ENCODE assay signal across 8 cellular contexts in the genomic region with DNA sequence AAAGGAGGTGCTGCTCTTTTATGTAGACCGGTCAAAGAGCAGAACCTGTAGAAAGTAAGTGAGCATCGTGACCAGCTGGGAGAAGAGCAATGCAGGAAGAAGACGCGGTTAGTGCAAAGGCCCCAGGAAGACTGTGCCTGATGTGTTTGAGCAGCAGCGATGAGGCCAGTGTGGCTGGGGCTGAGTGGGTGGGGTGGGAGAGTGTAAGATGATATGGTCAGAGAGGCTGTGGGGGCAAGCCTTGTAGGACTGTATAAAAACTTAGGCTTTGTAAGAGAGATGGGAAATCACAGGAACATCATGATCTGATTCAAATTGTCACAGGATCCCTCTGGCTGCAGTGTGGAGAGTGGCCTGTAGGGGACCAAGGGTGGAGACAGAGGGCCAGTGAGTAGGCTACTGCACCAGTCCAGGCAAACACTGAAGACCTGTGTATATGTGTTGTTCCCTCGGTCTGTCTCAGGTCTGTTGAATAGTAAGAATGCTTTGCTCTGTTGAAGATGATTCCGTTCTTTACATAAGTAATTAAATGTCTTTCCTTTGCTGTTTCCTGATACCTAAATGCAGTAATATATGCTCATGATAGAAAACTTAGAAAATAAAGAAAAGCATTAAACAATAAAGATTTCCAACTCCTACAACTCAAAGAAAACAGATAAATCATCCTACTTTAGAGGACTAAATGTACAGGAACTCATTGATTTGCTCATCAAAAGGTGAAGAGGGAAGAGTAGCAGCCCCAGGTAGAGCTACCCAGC. TPM values are rescaled to one million over a fixed set of nuclear protein-coding genes. Genes with fewer than 3 reads are reported as not detected.
DNase-seq lines count a peak whose midpoint lies in the region; ATAC-seq, FAIRE-seq and TF ChIP-seq lines count a peak whose summit lies in the region.

No MANE protein-coding gene starts in this region.

- H3K4me3 Mint-ChIP-seq in naive thymus-derived CD4-positive, alpha-beta T cell = no peak overlapping the region

- peaks cover 0 to 16% (median 4%) of the 10 kb centered on the region in 5 donors for H3K36me3 Mint-ChIP-seq in naive thymus-derived CD4-positive, alpha-beta T cell

- CTCF ChIA-PET in naive thymus-derived CD4-positive, alpha-beta T cell (lab: Charles Lee) = interaction anchor here (0.5 to 0.7 kb wide), 2 partner anchors 356 to 545 kb away, joined by 4 to 6 read pairs; no protein-coding TSS in a partner anchor

- POLR2A ChIA-PET in naive thymus-derived CD4-positive, alpha-beta T cell (lab: Charles Lee) = no interaction called here

- H3K9me3 Mint-ChIP-seq in naive thymus-derived CD4-positive, alpha-beta T cell = no peaks in the 10 kb centered on the region

- H3K4me1 Mint-ChIP-seq in naive thymus-derived CD4-positive, alpha-beta T cell = peaks cover 13 to 37% (median 27%) of the 10 kb centered on the region in 7 donors

- H3K27ac ChIP-seq in naive thymus-derived CD4-positive, alpha-beta T cell (ENCODE audit: low read depth, low read length) = no peak overlapping the region
- no peak overlapping the region for H3K27ac ChIP-seq in thyroid gland

- H3K36me3 ChIP-seq in naive thymus-derived CD4-positive, alpha-beta T cell (ENCODE audit: control insufficient read depth in 2 of 3, insufficient read depth in 3 of 3, low read length in 3 of 3) = no peaks in the 10 kb centered on the region
- no peaks in the 10 kb centered on the region for H3K36me3 ChIP-seq in thyroid gland

- H3K4me3 ChIP-seq in astrocyte of the spinal cord (ENCODE audit: low read depth, low read length) (no peak overlapping the region), thyroid gland (replicated peaks in 1 of 3) (no peak overlapping the region)
- H3K4me3 ChIP-seq in naive thymus-derived CD4-positive, alpha-beta T cell (ENCODE audit: low read length) = no peak overlapping the region

- H3K4me1 ChIP-seq in naive thymus-derived CD4-positive, alpha-beta T cell (ENCODE audit: control insufficient read depth in 2 of 2, insufficient read depth in 2 of 2, low read length in 2 of 2) = peaks cover 9 to 14% of the 10 kb centered on the region in 2 donors
- H3K4me1 ChIP-seq in thyroid gland = peaks cover 4 to 5% of the 10 kb centered on the region in 2 donors

- H3K27me3 Mint-ChIP-seq in naive thymus-derived CD4-positive, alpha-beta T cell = peaks cover 0 to 37% (median 6%) of the 10 kb centered on the region in 5 donors

- peak; percentile 42 for DNase-seq in CD1c-positive myeloid dendritic cell (ENCODE audit: extremely low spot score)
- DNase-seq in GM19239 (ENCODE audit: insufficient read length, low spot score) = no peak
- peak; percentile 5 for DNase-seq in NCI-H774 (lab: John Stamatoyannopoulos, UW)
- no peak for DNase-seq in astrocyte of the spinal cord (ENCODE audit: low read depth, low spot score)
- DNase-seq in naive thymus-derived CD4-positive, alpha-beta T cell = peak in 1 of 9 donors; percentile 45
- DNase-seq in thyroid gland = no peak
- no peak for DNase-seq in NCI-H1105 (lab: John Stamatoyannopoulos, UW)

- FAIRE-seq in GM19239 (lab: Jason Lieb, UNC) = peak; percentile 23

- intact Hi-C loops in naive thymus-derived CD4-positive, alpha-beta T cell (cut with micrococcal nuclease) = no loop called here
- intact Hi-C loops in thyroid gland (cut with DNase I) = no loop called here

- TF ChIP-seq POLR2A in thyroid gland (IDR thresholded peaks at IDR 0.05) = no peak

- H3K27ac Mint-ChIP-seq in naive thymus-derived CD4-positive, alpha-beta T cell = no peak overlapping the region

- peaks cover 0 to 6% of the 10 kb centered on the region in 2 donors for H3K27me3 ChIP-seq in naive thymus-derived CD4-positive, alpha-beta T cell (ENCODE audit: control insufficient read depth in 2 of 2, insufficient read depth in 2 of 2, low read length in 2 of 2)
- H3K27me3 ChIP-seq in thyroid gland = no peaks in the 10 kb centered on the region

- TF ChIP-seq CTCF in astrocyte of the spinal cord (IDR thresholded peaks at IDR 0.05; ENCODE audit: low read depth, low read length) (peak; percentile 49), thyroid gland (IDR thresholded peaks at IDR 0.05) (peak in 2 of 6 experiments; percentile 19 to 22)

- no peaks in the 10 kb centered on the region for H3K9me3 ChIP-seq in naive thymus-derived CD4-positive, alpha-beta T cell (ENCODE audit: control insufficient read depth in 2 of 3, low read length in 3 of 3)
- no peaks in the 10 kb centered on the region for H3K9me3 ChIP-seq in thyroid gland

- ATAC-seq in naive thymus-derived CD4-positive, alpha-beta T cell = peak; percentile 67
- no peak for ATAC-seq in HG03135 (IDR thresholded peaks at IDR 0.05; ENCODE audit: unreplicated experiment)

- in situ Hi-C loops in astrocyte of the spinal cord (cut with HindIII; ENCODE audit: low sequenced_read_pairs) = no loop called here

- 71 to 73% methylated on average over 7 of the region's 7 CpGs for WGBS in thyroid gland, 2 donors

RNA-seq across cellular contexts. Expression of a gene that starts 23.6 kb away (rescaled TPM):
- total RNA-seq in naive thymus-derived CD4-positive, alpha-beta T cell = 1 to 10 TPM in 2 of 5 experiments, under 1 TPM in 2, not detected in 1; 0.36 to 1.7 (median 1.0) TPM
- not detected for polyA plus RNA-seq in naive thymus-derived CD4-positive, alpha-beta T cell
- total RNA-seq in thyroid gland = 100 to 1,000 TPM; 109 to 163 (median 131) TPM

RNA-seq across cellular contexts. Expression of a gene that starts 30.0 kb away (rescaled TPM):
- 100 to 1,000 TPM in 1 of 5 experiments, 10 to 100 TPM in 4; 78.7 to 140 (median 85.0) TPM for total RNA-seq in naive thymus-derived CD4-positive, alpha-beta T cell
- 10 to 100 TPM; 82.7 to 98.9 TPM for polyA plus RNA-seq in naive thymus-derived CD4-positive, alpha-beta T cell
- total RNA-seq in thyroid gland = 100 to 1,000 TPM in 3 of 4 donors, 10 to 100 TPM in 1; 85.0 to 122 (median 114) TPM

RNA-seq across cellular contexts. Expression of a gene that starts 37.9 kb away (rescaled TPM):
- 10 to 100 TPM; 12.2 to 22.7 (median 16.3) TPM for total RNA-seq in naive thymus-derived CD4-positive, alpha-beta T cell
- 10 to 100 TPM; 15.3 to 22.9 TPM for polyA plus RNA-seq in naive thymus-derived CD4-positive, alpha-beta T cell
- total RNA-seq in thyroid gland = 10 to 100 TPM; 12.1 to 47.4 (median 20.9) TPM

Comparison
In these comparisons a context has a peak if more than half of its experiments do, and no peak if none do; other contexts are left out.
1. DNase-seq: peak in CD1c-positive myeloid dendritic cell (single experiment) and NCI-H774 (single experiment); none in GM19239 (single experiment), astrocyte of the spinal cord (single experiment), thyroid gland (0 of 2) and NCI-H1105 (single experiment).
2. RNA of a gene that starts 23.6 kb away (total RNA-seq): 109 to 163 TPM in thyroid gland; 0.36 to 1.7 TPM in naive thymus-derived CD4-positive, alpha-beta T cell; every median in the first group is over 10 times any median in the second.